ENCODE assay signal across 24 cellular contexts in the genomic region with DNA sequence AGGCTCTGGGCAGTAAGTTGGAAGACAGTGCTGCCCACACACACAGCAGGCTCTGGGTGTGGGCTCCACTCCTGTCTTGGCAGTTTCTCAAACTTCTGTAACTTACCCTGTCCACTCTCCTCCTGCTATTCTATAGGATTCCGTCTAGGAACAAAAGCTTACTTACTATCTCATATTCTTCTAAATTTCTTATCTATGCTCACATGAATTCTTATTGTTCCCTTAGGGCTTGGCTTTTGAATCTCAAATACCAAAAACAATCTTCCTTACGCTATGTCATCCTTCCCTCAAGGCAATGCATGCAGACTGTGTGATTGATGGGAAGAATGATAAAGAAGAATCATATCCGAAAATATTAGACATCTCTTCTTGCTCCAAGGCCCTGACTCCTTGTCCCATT.
"Had no signal": no experiment of that assay in that cellular context is flagged by ENCODE, and none has a peak within 500 bp of the region (broad histone marks: within the 10 kb centered on the region; RNA-seq: fewer than 3 reads in every experiment).

No MANE protein-coding gene starts in this region.

- H3K27ac Mint-ChIP-seq: dendritic cell treated with granulocyte-macrophage colony-stimulating factor and Interleukin-4, amounts not matched to agents 40 ng/mL and 50 ng/mL, for 4 days; effector memory CD8-positive, alpha-beta T cell; endodermal cell had no signal

- H3K27ac ChIP-seq: colonic mucosa, coronary artery, dorsolateral prefrontal cortex, epithelial cell of prostate, esophagus muscularis mucosa, esophagus squamous epithelium, foreskin keratinocyte, gastrocnemius medialis, gastroesophageal sphincter, heart left ventricle, heart right ventricle, hepatocyte had no signal

- DNase-seq: colonic mucosa; cortex of kidney; dermis blood vessel endothelial cell; dorsolateral prefrontal cortex; effector CD4-positive, alpha-beta T cell; effector CD8-positive, alpha-beta T cell; effector memory CD4-positive, alpha-beta T cell; effector memory CD8-positive, alpha-beta T cell; endodermal cell; erythroblast; esophagus squamous epithelium; foreskin fibroblast; foreskin keratinocyte; gastrocnemius medialis; glutamatergic neuron; head of caudate nucleus; heart left ventricle; heart right ventricle had no signal

- H3K36me3 ChIP-seq: colonic mucosa, esophagus muscularis mucosa, esophagus squamous epithelium, gastrocnemius medialis, gastroesophageal sphincter, heart left ventricle, heart right ventricle had no signal

- H3K27me3 ChIP-seq: colonic mucosa, esophagus muscularis mucosa, esophagus squamous epithelium, foreskin keratinocyte, gastrocnemius medialis, gastroesophageal sphincter, hepatocyte had no signal

- H3K4me3 Mint-ChIP-seq: dendritic cell treated with granulocyte-macrophage colony-stimulating factor and Interleukin-4, amounts not matched to agents 40 ng/mL and 50 ng/mL, for 4 days; effector memory CD8-positive, alpha-beta T cell; endodermal cell had no signal

- H3K4me1 ChIP-seq: colonic mucosa, esophagus muscularis mucosa, esophagus squamous epithelium, foreskin keratinocyte, gastrocnemius medialis, gastroesophageal sphincter, heart left ventricle, heart right ventricle had no signal

- H3K4me1 Mint-ChIP-seq: endodermal cell had no signal

- H3K27me3 Mint-ChIP-seq: effector memory CD8-positive, alpha-beta T cell had no signal

- H3K4me3 ChIP-seq: colonic mucosa, coronary artery, dorsolateral prefrontal cortex, esophagus muscularis mucosa, esophagus squamous epithelium, gastrocnemius medialis, gastroesophageal sphincter, heart left ventricle, heart right ventricle, hepatocyte had no signal

- H3K9me3 ChIP-seq: colonic mucosa, esophagus muscularis mucosa, esophagus squamous epithelium, gastrocnemius medialis, gastroesophageal sphincter, heart left ventricle, heart right ventricle had no signal

- H3K9me3 Mint-ChIP-seq: dendritic cell treated with granulocyte-macrophage colony-stimulating factor and Interleukin-4, amounts not matched to agents 40 ng/mL and 50 ng/mL, for 4 days; endodermal cell had no signal
